11 cellular contexts compared by ENCODE assay signal in the genomic region with DNA sequence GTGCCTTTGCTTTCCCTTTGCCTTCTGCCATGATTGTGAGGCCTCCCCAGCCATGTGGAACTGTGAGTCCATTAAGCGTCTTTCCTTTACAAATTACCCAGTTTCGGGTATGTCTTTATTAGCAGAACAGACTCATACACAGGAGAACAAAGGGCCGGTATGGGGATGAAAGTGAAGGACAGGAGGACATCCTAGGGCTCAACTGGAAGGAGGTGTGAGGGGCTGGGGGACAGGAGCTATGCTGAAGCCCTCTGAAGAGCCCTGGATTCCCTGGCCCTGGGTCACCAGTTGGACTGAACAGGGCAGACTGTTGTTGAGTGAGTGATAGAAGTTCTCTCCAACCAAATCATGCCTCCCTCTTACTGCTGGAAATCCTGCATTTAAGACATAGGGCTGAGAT.
"Had no signal": no experiment of that assay in that cellular context is flagged by ENCODE, and none has a peak within 500 bp of the region (broad histone marks: within the 10 kb centered on the region; RNA-seq: fewer than 3 reads in every experiment).

No MANE protein-coding gene starts in this region.

- H3K4me1 ChIP-seq: ascending aorta, thyroid gland, uterus had no signal

- H3K27ac ChIP-seq: ascending aorta, gastroesophageal sphincter, neutrophil, thyroid gland, uterus had no signal

- ATAC-seq: gastroesophageal sphincter, left ventricle myocardium superior had no signal

- H3K27me3 ChIP-seq: ascending aorta, thyroid gland, uterus had no signal

- DNase-seq: activated CD4-positive, CD25-positive, alpha-beta regulatory T cell treated with anti-CD3 and anti-CD28 coated beads, Interleukin-2, amount 50 U/mL, for 72 hours; left ventricle myocardium superior; posterior cingulate gyrus; SHP77 treated with DMSO at 0.1 percent for 48 hours; stimulated activated CD4-positive, alpha-beta T cell treated with anti-CD3 and anti-CD28 coated beads, Interleukin-15, amount 100 ng/mL, for 24 hours; stimulated activated CD4-positive, alpha-beta T cell treated with anti-CD3 and anti-CD28 coated beads, Interleukin-4, amount 100 ng/mL, for 24 hours; thyroid gland; uterus had no signal

- H3K36me3 ChIP-seq: ascending aorta, gastroesophageal sphincter, thyroid gland, uterus had no signal

- H3K4me3 ChIP-seq: ascending aorta, gastroesophageal sphincter, thyroid gland, uterus had no signal
